Comparison of ENCODE assay signal across 8 cellular contexts in genomic region chr20:63553933-63554290, GRCh38.
DNase-seq lines count a peak whose midpoint lies in the region; ATAC-seq and TF ChIP-seq lines count a peak whose summit lies in the region.

Gene FNDC11 (plus strand): TSS chr20:63554159. CDS start chr20:63555664, 1,505 bp downstream.

- TF ChIP-seq CTCF in AG10803 (conservative IDR thresholded peaks at IDR 0.05; ENCODE audit: low read length): no peak
- no peak for TF ChIP-seq CTCF in GM20000 (IDR thresholded peaks at IDR 0.05; ENCODE audit: extremely low read depth, missing control alignments)

- H3K36me3 Mint-ChIP-seq in activated naive CD8-positive, alpha-beta T cell treated with anti-CD3 and anti-CD28 coated beads, Interleukin-2, amount 50 U/mL, for 24 hours (ENCODE audit: low read depth): no peaks in the 10 kb centered on the region

- peaks cover 11% of the 10 kb centered on the region for H3K4me1 Mint-ChIP-seq in activated naive CD8-positive, alpha-beta T cell treated with anti-CD3 and anti-CD28 coated beads, Interleukin-2, amount 50 U/mL, for 24 hours

- peak within 1 kb of the TSS; percentile 34 for H3K4me3 Mint-ChIP-seq in activated naive CD8-positive, alpha-beta T cell treated with anti-CD3 and anti-CD28 coated beads, Interleukin-2, amount 50 U/mL, for 24 hours

- H3K27ac Mint-ChIP-seq in activated naive CD8-positive, alpha-beta T cell treated with anti-CD3 and anti-CD28 coated beads, Interleukin-2, amount 50 U/mL, for 24 hours: no peak within 1 kb of the TSS

- H3K9me3 Mint-ChIP-seq in activated naive CD8-positive, alpha-beta T cell treated with anti-CD3 and anti-CD28 coated beads, Interleukin-2, amount 50 U/mL, for 24 hours: no peaks in the 10 kb centered on the region

- DNase-seq in AG10803 (ENCODE audit: low read depth) (peak; percentile 10), GM20000 (ENCODE audit: low spot score) (peak; percentile 74), NCI-H2171 treated with DMSO at 0.1 percent for 48 hours (lab: John Stamatoyannopoulos, UW) (peak; percentile 29), anterior cingulate cortex (lab: John Stamatoyannopoulos, UW) (no peak)
- peak; percentile 56 for DNase-seq in activated naive CD8-positive, alpha-beta T cell treated with anti-CD3 and anti-CD28 coated beads, Interleukin-2, amount 50 U/mL, for 24 hours
- peak; percentile 27 to 50 (median 37) for DNase-seq in stimulated activated CD4-positive, alpha-beta T cell treated with anti-CD3 and anti-CD28 coated beads, TNF-alpha, amount 100 ng/mL, for 4 hours (ENCODE audit: low read depth in 3 of 3)

- no peaks in the 10 kb centered on the region for H3K9me3 ChIP-seq in iPS-18c (ENCODE audit: control insufficient read depth, insufficient read depth, low read length)

- ATAC-seq in activated naive CD8-positive, alpha-beta T cell treated with anti-CD3 and anti-CD28 coated beads, Interleukin-2, amount 50 U/mL, for 24 hours: peak; percentile 31
- no peak for ATAC-seq in GM19395 (IDR thresholded peaks at IDR 0.05; ENCODE audit: unreplicated experiment)

- H3K27me3 Mint-ChIP-seq in activated naive CD8-positive, alpha-beta T cell treated with anti-CD3 and anti-CD28 coated beads, Interleukin-2, amount 50 U/mL, for 24 hours: peaks cover 8% of the 10 kb centered on the region

- H3K4me3 ChIP-seq in AG10803 (ENCODE audit: low read length): peak within 1 kb of the TSS; percentile 66
- H3K4me3 ChIP-seq in iPS-18c (ENCODE audit: insufficient read depth, low read depth, low read length): peak within 1 kb of the TSS; percentile 80

Comparison
In these comparisons a context has a peak if more than half of its experiments do, and no peak if none do; other contexts are left out.
1. DNase-seq: peak in AG10803 (single experiment), GM20000 (single experiment), NCI-H2171 treated with DMSO at 0.1 percent for 48 hours (single experiment), activated naive CD8-positive, alpha-beta T cell treated with anti-CD3 and anti-CD28 coated beads, Interleukin-2, amount 50 U/mL, for 24 hours (single experiment) and stimulated activated CD4-positive, alpha-beta T cell treated with anti-CD3 and anti-CD28 coated beads, TNF-alpha, amount 100 ng/mL, for 4 hours (3 of 3); none in anterior cingulate cortex (0 of 58).